32 cellular contexts compared by ENCODE assay signal in the genomic region with DNA sequence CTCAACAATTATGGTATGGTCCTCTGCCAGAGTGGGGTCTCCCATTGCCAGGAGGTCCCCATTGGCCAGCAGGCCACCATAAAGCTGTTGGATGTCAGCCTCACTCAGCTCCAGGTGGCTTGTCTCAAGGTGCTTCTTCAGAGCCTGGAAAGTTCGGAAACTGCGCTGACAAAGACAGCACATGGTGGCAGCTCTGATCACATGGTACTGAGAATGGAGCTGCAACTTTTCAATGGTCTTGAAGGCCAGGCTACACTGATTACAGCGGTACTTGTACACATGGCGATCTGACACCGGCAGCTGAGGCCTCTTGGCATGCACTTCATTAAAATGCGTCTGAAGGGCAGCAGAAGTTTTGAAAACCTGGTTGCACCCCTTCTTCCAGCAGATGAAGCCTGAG.
"Had no signal": no experiment of that assay in that cellular context is flagged by ENCODE, and none has a peak within 500 bp of the region (broad histone marks: within the 10 kb centered on the region; RNA-seq: fewer than 3 reads in every experiment).

No MANE protein-coding gene starts in this region.

- H3K4me1 ChIP-seq: Peyer's patch had no signal

- H3K27me3 Mint-ChIP-seq: activated CD4-positive, alpha-beta T cell treated with anti-CD3 and anti-CD28 coated beads for 36 hours; activated CD4-positive, alpha-beta T cell treated with anti-CD3 and anti-CD28 coated beads, Interleukin-2, amount 10 ng/mL, durations not matched to agents 7 days and 5 days; activated naive CD4-positive, alpha-beta T cell treated with anti-CD3 and anti-CD28 coated beads, Interleukin-2, amount 10 ng/mL, durations not matched to agents 7 days and 5 days; activated naive CD8-positive, alpha-beta T cell; activated naive CD8-positive, alpha-beta T cell treated with anti-CD3 and anti-CD28 coated beads, Interleukin-2, amount 50 U/mL, for 24 hours; T-cell; T-helper 17 cell had no signal

- H3K4me3 ChIP-seq: Peyer's patch had no signal

- ATAC-seq: activated CD4-positive, alpha-beta T cell treated with anti-CD3 and anti-CD28 coated beads for 36 hours; activated CD4-positive, CD25-positive, alpha-beta regulatory T cell treated with anti-CD3 and anti-CD28 coated beads, Interleukin-2, amount 50 U/mL, for 24 hours; activated naive CD8-positive, alpha-beta T cell treated with anti-CD3 and anti-CD28 coated beads, Interleukin-2, amount 50 U/mL, for 24 hours; activated T-cell treated with anti-CD3 and anti-CD28 coated beads, Interleukin-2, amount 50 U/mL, for 4 hours; PC-3; SK-N-SH treated with all-trans-retinoic acid at 6 μM for 48 hours; T-cell; T-helper 17 cell had no signal

- H3K9me3 Mint-ChIP-seq: activated CD4-positive, alpha-beta T cell treated with anti-CD3 and anti-CD28 coated beads, Interleukin-2, amount 10 ng/mL, durations not matched to agents 7 days and 5 days; activated naive CD4-positive, alpha-beta T cell treated with anti-CD3 and anti-CD28 coated beads, Interleukin-2, amount 10 ng/mL, durations not matched to agents 7 days and 5 days; activated naive CD8-positive, alpha-beta T cell treated with anti-CD3 and anti-CD28 coated beads, Interleukin-2, amount 50 U/mL, for 24 hours; activated T-cell treated with anti-CD3 and anti-CD28 coated beads, Interleukin-2, amount 50 U/mL, for 4 hours; activated T-helper 1 cell treated with anti-CD3 and anti-CD28 coated beads, Interleukin-12 subunit alpha, Interleukin-12 subunit beta, Interleukin-2, Interleukin-4 antibody, amounts not matched to agents 30 ng/mL and 10 ng/mL and 1 ng/mL, durations not matched to agents 14 hours and 24 hours and 36 hours; T-cell had no signal

- H3K27me3 ChIP-seq: Peyer's patch had no signal

- H3K4me2 ChIP-seq: KMS-11 had no signal

- H3K4me1 Mint-ChIP-seq: activated CD4-positive, alpha-beta T cell treated with anti-CD3 and anti-CD28 coated beads for 36 hours; activated CD4-positive, alpha-beta T cell treated with anti-CD3 and anti-CD28 coated beads, Interleukin-2, amount 10 ng/mL, durations not matched to agents 7 days and 5 days; activated naive CD4-positive, alpha-beta T cell treated with anti-CD3 and anti-CD28 coated beads, Interleukin-2, amount 10 ng/mL, durations not matched to agents 7 days and 5 days; activated naive CD8-positive, alpha-beta T cell treated with anti-CD3 and anti-CD28 coated beads, Interleukin-2, amount 50 U/mL, for 24 hours; T-cell; T-helper 17 cell had no signal

- H3K27ac ChIP-seq: KMS-11, Peyer's patch had no signal

- DNase-seq: activated CD4-positive, alpha-beta T cell treated with anti-CD3 and anti-CD28 coated beads for 36 hours; activated CD4-positive, alpha-beta T cell treated with anti-CD3 and anti-CD28 coated beads, Interleukin-2, amount 10 ng/mL, durations not matched to agents 7 days and 5 days; activated CD4-positive, alpha-beta T cell treated with anti-CD3 and anti-CD28 coated beads, Interleukin-2, amount 50 U/mL, for 48 hours; activated CD8-positive, alpha-beta memory T cell treated with anti-CD3 and anti-CD28 coated beads, Interleukin-2, amount 50 U/mL, for 4 hours; activated naive CD4-positive, alpha-beta T cell treated with anti-CD3 and anti-CD28 coated beads, Interleukin-2, amount 10 ng/mL, durations not matched to agents 7 days and 5 days; activated naive CD8-positive, alpha-beta T cell treated with anti-CD3 and anti-CD28 coated beads, Interleukin-2, amount 50 U/mL, for 24 hours; activated T-cell treated with anti-CD3 and anti-CD28 coated beads for 4 hours; activated T-cell treated with anti-CD3 and anti-CD28 coated beads, Interleukin-2, amount 50 U/mL, for 4 hours; anterior cingulate cortex; central memory CD4-positive, alpha-beta T cell; MM.1S; MV-4-11; NCI-H1105; NCI-H1417 treated with DMSO at 0.1 percent for 48 hours; NCI-H2081; NCI-H2171 treated with DMSO at 0.1 percent for 48 hours; NCI-H2227 treated with DMSO at 0.1 percent for 48 hours; NCI-H510A treated with DMSO at 0.1 percent for 48 hours; NCI-H82; NK-92 treated with Interleukin-12 subunit alpha and Interleukin-12 subunit beta, amount 100 ng/mL, for 24 hours; PC-3; Peyer's patch; RPMI8226; SIG-M5; T-cell; T-helper 17 cell had no signal

- H3K4me3 Mint-ChIP-seq: activated CD4-positive, alpha-beta T cell treated with anti-CD3 and anti-CD28 coated beads for 36 hours; activated CD4-positive, alpha-beta T cell treated with anti-CD3 and anti-CD28 coated beads, Interleukin-2, amount 10 ng/mL, durations not matched to agents 7 days and 5 days; activated naive CD4-positive, alpha-beta T cell treated with anti-CD3 and anti-CD28 coated beads, Interleukin-2, amount 10 ng/mL, durations not matched to agents 7 days and 5 days; activated naive CD8-positive, alpha-beta T cell; activated naive CD8-positive, alpha-beta T cell treated with anti-CD3 and anti-CD28 coated beads, Interleukin-2, amount 50 U/mL, for 24 hours; activated T-cell treated with anti-CD3 and anti-CD28 coated beads, Interleukin-2, amount 50 U/mL, for 4 hours; activated T-helper 1 cell treated with anti-CD3 and anti-CD28 coated beads, Interleukin-12 subunit alpha, Interleukin-12 subunit beta, Interleukin-2, Interleukin-4 antibody, amounts not matched to agents 30 ng/mL and 10 ng/mL and 1 ng/mL, durations not matched to agents 14 hours and 24 hours and 36 hours; brain; T-cell; T-helper 17 cell had no signal

- H3K27ac Mint-ChIP-seq: activated CD4-positive, alpha-beta T cell treated with anti-CD3 and anti-CD28 coated beads for 36 hours; activated CD4-positive, alpha-beta T cell treated with anti-CD3 and anti-CD28 coated beads, Interleukin-2, amount 10 ng/mL, durations not matched to agents 7 days and 5 days; activated naive CD4-positive, alpha-beta T cell treated with anti-CD3 and anti-CD28 coated beads, Interleukin-2, amount 10 ng/mL, durations not matched to agents 7 days and 5 days; activated naive CD8-positive, alpha-beta T cell; activated naive CD8-positive, alpha-beta T cell treated with anti-CD3 and anti-CD28 coated beads, Interleukin-2, amount 50 U/mL, for 24 hours; activated T-helper 1 cell treated with anti-CD3 and anti-CD28 coated beads, Interleukin-12 subunit alpha, Interleukin-12 subunit beta, Interleukin-2, Interleukin-4 antibody, amounts not matched to agents 30 ng/mL and 10 ng/mL and 1 ng/mL, durations not matched to agents 14 hours and 24 hours and 36 hours; T-cell; T-helper 17 cell had no signal

- H3K9ac ChIP-seq: KMS-11 had no signal

- H3K9me3 ChIP-seq: Peyer's patch had no signal

- H3K36me3 Mint-ChIP-seq: activated naive CD4-positive, alpha-beta T cell treated with anti-CD3 and anti-CD28 coated beads, Interleukin-2, amount 10 ng/mL, durations not matched to agents 7 days and 5 days had no signal
